ENCODE assay signal across 8 cellular contexts in the genomic region with DNA sequence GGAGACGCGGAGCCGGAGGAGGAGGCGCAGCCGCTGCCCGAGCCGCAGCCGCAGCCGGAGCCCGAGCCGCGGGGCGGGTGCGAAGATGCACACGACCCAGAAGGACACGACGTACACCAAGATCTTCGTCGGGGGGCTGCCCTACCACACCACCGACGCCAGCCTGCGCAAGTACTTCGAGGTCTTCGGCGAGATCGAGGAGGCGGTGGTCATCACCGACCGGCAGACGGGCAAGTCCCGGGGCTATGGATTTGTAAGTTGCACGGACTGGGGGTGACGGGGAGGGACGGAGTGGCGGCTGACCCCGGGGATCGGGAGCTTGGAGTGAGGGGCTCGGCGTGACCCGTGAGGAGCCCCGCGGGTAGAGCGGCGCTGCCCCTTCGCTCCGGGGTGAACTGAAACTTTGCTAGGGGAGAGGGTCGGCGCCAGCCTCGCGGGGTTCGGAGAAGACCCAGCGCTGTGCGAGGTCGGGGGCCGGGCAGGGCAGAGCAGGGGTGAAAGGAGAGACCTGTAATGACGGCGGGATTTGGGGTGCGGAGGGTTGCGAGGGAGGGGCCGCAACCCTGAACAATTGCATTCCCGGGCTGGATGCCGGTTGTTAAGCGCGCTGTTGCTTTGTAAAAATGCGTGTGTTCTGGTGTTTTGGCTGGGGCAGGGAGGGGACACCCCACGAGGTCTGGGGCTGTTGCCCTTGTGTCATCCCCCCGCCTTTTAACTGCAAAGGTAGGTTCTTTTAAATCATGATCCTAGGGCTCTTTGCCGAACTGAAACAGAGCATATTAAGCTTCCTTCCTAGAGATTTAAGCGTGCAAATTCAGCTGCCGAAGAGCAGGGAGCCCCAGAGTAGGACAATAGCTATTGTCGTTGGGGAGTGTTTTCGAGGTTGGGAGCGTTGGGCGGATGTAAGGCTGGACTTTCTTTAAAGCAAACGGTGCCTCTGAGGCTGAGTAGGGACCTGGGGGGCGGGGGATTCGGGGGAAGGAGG. TPM values are rescaled to one million over a fixed set of nuclear protein-coding genes. Genes with fewer than 3 reads are reported as not detected.
DNase-seq lines count a peak whose midpoint lies in the region; ATAC-seq and TF ChIP-seq lines count a peak whose summit lies in the region.

No MANE protein-coding gene starts in this region.

- TF ChIP-seq CTCF in psoas muscle (IDR thresholded peaks at IDR 0.05) = no peak

- peak overlapping the region; percentile 72 for H3K4me3 Mint-ChIP-seq in activated T-helper 17 cell treated with anti-CD3 and anti-CD28 coated beads, Interleukin-2, amount 50 U/mL, for 72 hours

- 1% methylated on average over 66 to 77 of the region's 77 CpGs for WGBS in psoas muscle, 3 donors

- H3K27ac ChIP-seq in psoas muscle = peak overlapping the region; percentile 98

- peaks cover 13% of the 10 kb centered on the region for H3K4me1 ChIP-seq in psoas muscle

- H3K36me3 ChIP-seq in psoas muscle (ENCODE audit: insufficient read depth in 1 of 2, low read depth in 1 of 2) = peaks cover 0 to 51% of the 10 kb centered on the region in 2 donors

- no peak for ATAC-seq in activated T-helper 17 cell treated with anti-CD3 and anti-CD28 coated beads, Interleukin-2, amount 50 U/mL, for 72 hours (replicated peaks)
- ATAC-seq in psoas muscle = peak in 1 of 4 donors; percentile 7
- ATAC-seq in GM18907 (IDR thresholded peaks at IDR 0.05; ENCODE audit: unreplicated experiment) = no peak

- no peaks in the 10 kb centered on the region for H3K36me3 Mint-ChIP-seq in activated T-helper 17 cell treated with anti-CD3 and anti-CD28 coated beads, Interleukin-2, amount 50 U/mL, for 72 hours (ENCODE audit: low read depth)

- peaks cover 73% of the 10 kb centered on the region for H3K27me3 Mint-ChIP-seq in activated T-helper 17 cell treated with anti-CD3 and anti-CD28 coated beads, Interleukin-2, amount 50 U/mL, for 72 hours

- no peaks in the 10 kb centered on the region for H3K9me3 Mint-ChIP-seq in activated T-helper 17 cell treated with anti-CD3 and anti-CD28 coated beads, Interleukin-2, amount 50 U/mL, for 72 hours

- intact Hi-C loops in psoas muscle (cut with DNase I) = loop anchor here (2.0 to 10.0 kb wide), 3 partner anchors 111 to 193 kb away; partner anchors contain the start of gene CAP2 (in 2 of the 2)

- H3K27ac Mint-ChIP-seq in activated T-helper 17 cell treated with anti-CD3 and anti-CD28 coated beads, Interleukin-2, amount 50 U/mL, for 72 hours = no peak overlapping the region

- peak overlapping the region; percentile 93 for H3K4me3 ChIP-seq in psoas muscle

- no peaks in the 10 kb centered on the region for H3K9me3 ChIP-seq in psoas muscle

- peak; percentile 5 for DNase-seq in stimulated activated CD4-positive, alpha-beta T cell treated with anti-CD3 and anti-CD28 coated beads, Interleukin-15, amount 100 ng/mL, for 24 hours
- DNase-seq in stimulated activated CD4-positive, alpha-beta T cell treated with anti-CD3 and anti-CD28 coated beads, Interleukin-2, amount 100 ng/mL, for 48 hours = no peak
- DNase-seq in hepatic stellate cell (ENCODE audit: low spot score) (peak; percentile 34), psoas muscle (no peak), cortex of kidney (lab: John Stamatoyannopoulos, UW) (no peak), mesenteric fat pad (ENCODE audit: low spot score) (no peak)

- H3K4me1 Mint-ChIP-seq in activated T-helper 17 cell treated with anti-CD3 and anti-CD28 coated beads, Interleukin-2, amount 50 U/mL, for 72 hours = no peaks in the 10 kb centered on the region

- no peaks in the 10 kb centered on the region for H3K27me3 ChIP-seq in psoas muscle (ENCODE audit: insufficient read depth in 3 of 3, low read length in 2 of 3)

RNA-seq across cellular contexts. Expression of gene RBM24, which starts 0.6 kb away (rescaled TPM):
- not detected for total RNA-seq in activated T-helper 17 cell treated with anti-CD3 and anti-CD28 coated beads, Interleukin-2, amount 50 U/mL, for 72 hours
- total RNA-seq in psoas muscle (100 to 1,000 TPM; 135 to 248 (median 222) TPM), mesenteric fat pad (1.3 TPM)
- 100 to 1,000 TPM; 148 to 215 (median 214) TPM for polyA plus RNA-seq in psoas muscle

Comparison
In these comparisons a context has a peak if more than half of its experiments do, and no peak if none do; other contexts are left out.
1. DNase-seq: peak in stimulated activated CD4-positive, alpha-beta T cell treated with anti-CD3 and anti-CD28 coated beads, Interleukin-15, amount 100 ng/mL, for 24 hours (single experiment) and hepatic stellate cell (single experiment); none in stimulated activated CD4-positive, alpha-beta T cell treated with anti-CD3 and anti-CD28 coated beads, Interleukin-2, amount 100 ng/mL, for 48 hours (0 of 2), psoas muscle (0 of 2), cortex of kidney (single experiment) and mesenteric fat pad (single experiment).
2. RNA of gene RBM24, which starts 0.6 kb away (total RNA-seq): 135 to 248 TPM in psoas muscle; 1.3 TPM in mesenteric fat pad (single experiment) and not detected in activated T-helper 17 cell treated with anti-CD3 and anti-CD28 coated beads, Interleukin-2, amount 50 U/mL, for 72 hours; every median in the first group is over 10 times any median in the second.